Comparison of ENCODE assay signal across 15 cellular contexts in the genomic region with DNA sequence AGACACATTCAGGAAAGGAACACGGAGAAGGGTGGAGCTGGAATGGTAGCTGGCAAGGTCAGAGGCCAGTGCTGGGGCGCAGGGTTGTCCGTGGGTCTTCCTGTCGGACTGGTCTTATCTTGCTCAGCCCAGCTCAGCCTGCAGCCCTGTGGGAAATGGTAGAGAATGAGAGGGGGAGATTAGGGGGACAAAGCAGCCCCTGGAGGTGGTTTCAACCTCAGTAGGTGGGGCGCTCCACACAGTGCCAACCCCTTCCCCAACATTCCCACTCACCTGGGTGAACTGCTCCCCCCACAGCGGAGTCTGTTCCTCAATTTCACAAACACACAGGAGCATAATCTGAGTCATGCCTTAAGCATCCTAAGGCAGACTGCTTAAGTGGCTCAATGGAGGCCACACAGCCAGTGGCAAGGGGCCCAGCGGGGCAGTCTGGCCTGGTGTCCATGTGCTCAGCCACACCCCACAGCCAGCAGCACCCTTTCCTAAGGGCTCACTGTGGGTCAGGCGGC. TPM values are rescaled to one million over a fixed set of nuclear protein-coding genes. Genes with fewer than 3 reads are reported as not detected.
DNase-seq lines count a peak whose midpoint lies in the region; ATAC-seq and TF ChIP-seq lines count a peak whose summit lies in the region.
"Had no signal": no experiment of that assay in that cellular context is flagged by ENCODE, and none has a peak within 500 bp of the region (broad histone marks: within the 10 kb centered on the region; RNA-seq: fewer than 3 reads in every experiment).

No MANE protein-coding gene starts in this region.

- H2BK12ac ChIP-seq in neuronal stem cell (ENCODE audit: low read length), result no peak overlapping the region

- H4K91ac ChIP-seq in neuronal stem cell (ENCODE audit: low read depth, low read length, poor library complexity), result no peak overlapping the region

- H2BK120ac ChIP-seq in neuronal stem cell (ENCODE audit: low read depth, low read length), result no peak overlapping the region

- ATAC-seq in GM21786 (IDR thresholded peaks at IDR 0.05; ENCODE audit: unreplicated experiment) (no peak), GM21825 (IDR thresholded peaks at IDR 0.05; ENCODE audit: unreplicated experiment) (no peak)
- ATAC-seq in CD4-positive, alpha-beta T cell (ENCODE audit: poor library complexity), result no peak
- ATAC-seq: stimulated activated naive CD8-positive, alpha-beta T cell treated with anti-CD3 and anti-CD28 coated beads, Interleukin-15, Interleukin-2, amounts not matched to agents 100 U/mL and 50 U/mL, for 24 hours had no signal

- H2BK15ac ChIP-seq in neuronal stem cell (ENCODE audit: low read length), result no peak overlapping the region

- no peak overlapping the region for H2BK5ac ChIP-seq in neuronal stem cell (ENCODE audit: low read length)

- no peaks in the 10 kb centered on the region for H3K79me1 ChIP-seq in neuronal stem cell (ENCODE audit: low read depth, low read length)

- no peaks in the 10 kb centered on the region for H3K9me3 ChIP-seq in neuronal stem cell (replicated peaks in 1 of 2; ENCODE audit: control insufficient read depth in 2 of 2, insufficient read depth in 1 of 2, low read depth in 1 of 2, low read length in 2 of 2)
- H3K9me3 ChIP-seq in CD4-positive, alpha-beta T cell (ENCODE audit: control insufficient read depth, low read length), result no peaks in the 10 kb centered on the region

- peak overlapping the region; percentile 21 for H2AK5ac ChIP-seq in neuronal stem cell (ENCODE audit: low read depth, low read length)

- H3K4me2 ChIP-seq in neuronal stem cell (ENCODE audit: insufficient read depth, low read length, poor library complexity, severe bottlenecking), result no peak overlapping the region

- no peak overlapping the region for H3K23ac ChIP-seq in neuronal stem cell (ENCODE audit: low read depth, low read length, poor library complexity)

- H3K27ac Mint-ChIP-seq in CD4-positive, alpha-beta T cell, result no peak overlapping the region
- H3K27ac Mint-ChIP-seq: nephron had no signal

- no peak overlapping the region for H3K4ac ChIP-seq in neuronal stem cell (ENCODE audit: low read length)

- H2AFZ ChIP-seq in neuronal stem cell (ENCODE audit: low read length), result no peak overlapping the region

- H3K4me3 ChIP-seq in epithelial cell of esophagus (ENCODE audit: low read length) (no peak overlapping the region), neuronal stem cell (ENCODE audit: low read length in 2 of 2) (no peak overlapping the region)

- WGBS in neuronal stem cell (ENCODE audit: extremely low coverage in 2 of 2, insufficient read length in 2 of 2, insufficient replicate concordance in 1 of 2), 2 donors, result no CpG with 5 or more reads among the region's 8 CpGs

- H3K36me3 ChIP-seq in neuronal stem cell (replicated peaks in 1 of 2; ENCODE audit: control insufficient read depth in 2 of 2, insufficient read depth in 2 of 2, low read length in 2 of 2), result no peaks in the 10 kb centered on the region

- H3K27ac ChIP-seq in neuronal stem cell (replicated peaks; ENCODE audit: low read length), result no peak overlapping the region
- H3K27ac ChIP-seq in CD4-positive, alpha-beta T cell (ENCODE audit: low read depth, low read length), result no peak overlapping the region

- H3K4me1 ChIP-seq in neuronal stem cell (ENCODE audit: control insufficient read depth in 2 of 2, insufficient read depth in 1 of 2, low read depth in 1 of 2, low read length in 2 of 2), result peaks cover 2 to 8% of the 10 kb centered on the region in 2 donors

- no peaks in the 10 kb centered on the region for H3K4me1 Mint-ChIP-seq in CD4-positive, alpha-beta T cell (ENCODE audit: low read depth)
- H3K4me1 Mint-ChIP-seq: nephron had no signal

- no peaks in the 10 kb centered on the region for H3K9me3 Mint-ChIP-seq in CD4-positive, alpha-beta T cell

- intact Hi-C loops in CD4-positive, alpha-beta T cell (cut with DNase I, micrococcal nuclease), result loop anchor here in 1 of 2 experiments (5.0 kb wide), 1 partner anchor 43 kb away; no protein-coding TSS in a partner anchor

- H4K8ac ChIP-seq in neuronal stem cell (ENCODE audit: low read depth, low read length), result no peak overlapping the region

- H3K27me3 ChIP-seq in neuronal stem cell (ENCODE audit: control insufficient read depth in 3 of 3, insufficient read depth in 3 of 3, low read depth in 1 of 3, low read length in 3 of 3), result no peaks in the 10 kb centered on the region
- no peaks in the 10 kb centered on the region for H3K27me3 ChIP-seq in CD4-positive, alpha-beta T cell (ENCODE audit: control insufficient read depth, insufficient read depth, low read length)

- H3K14ac ChIP-seq in neuronal stem cell (ENCODE audit: low read length), result no peak overlapping the region

- TF ChIP-seq CTCF in epithelial cell of esophagus (IDR thresholded peaks at IDR 0.05; ENCODE audit: insufficient read depth, low read depth, low read length, missing control alignments), result no peak
- no peak for TF ChIP-seq CTCF in CD4-positive, alpha-beta T cell (IDR thresholded peaks at IDR 0.05)

- no peak overlapping the region for H3K4me3 Mint-ChIP-seq in CD4-positive, alpha-beta T cell
- H3K4me3 Mint-ChIP-seq: nephron had no signal

- H3K18ac ChIP-seq in neuronal stem cell (ENCODE audit: low read length), result no peak overlapping the region

- POLR2A ChIA-PET in CD4-positive, alpha-beta T cell (lab: Charles Lee), result no interaction called here

- no peaks in the 10 kb centered on the region for H3K27me3 Mint-ChIP-seq in CD4-positive, alpha-beta T cell

- no peak overlapping the region for H3K9ac ChIP-seq in neuronal stem cell (ENCODE audit: low read depth, low read length, poor library complexity)

- CTCF ChIA-PET in CD4-positive, alpha-beta T cell (lab: Charles Lee), result no interaction called here

- DNase-seq in EL (peak; percentile 62), OCI-M2 (lab: John Stamatoyannopoulos, UW; ENCODE audit: unreplicated experiment) (peak; percentile 64), epithelial cell of esophagus (ENCODE audit: low read depth) (peak; percentile 49), neuronal stem cell (ENCODE audit: low spot score) (no peak), NCI-H187 treated with DMSO at 0.1 percent for 48 hours (lab: John Stamatoyannopoulos, UW) (no peak)
- DNase-seq in CD4-positive, alpha-beta T cell, result no peak
- DNase-seq: activated CD4-positive, alpha-beta T cell treated with anti-CD3 and anti-CD28 coated beads, Interleukin-2, amount 50 U/mL, for 1 hour; activated naive CD4-positive, alpha-beta T cell; DMS 273 treated with DMSO at 0.1 percent for 48 hours; MM.1S; NCI-H446 treated with DMSO at 0.1 percent for 48 hours; stimulated activated naive CD8-positive, alpha-beta T cell treated with anti-CD3 and anti-CD28 coated beads, Interleukin-15, Interleukin-2, amounts not matched to agents 100 U/mL and 50 U/mL, for 24 hours had no signal

- H3K36me3 Mint-ChIP-seq in CD4-positive, alpha-beta T cell (ENCODE audit: low read depth), result no peaks in the 10 kb centered on the region

RNA-seq across cellular contexts. Expression of a gene that starts 6.8 kb away (rescaled TPM):
- 118 TPM for polyA plus RNA-seq in neuronal stem cell (2013, experiment 1 of 2)
- 116 TPM for polyA plus RNA-seq in neuronal stem cell (2013, experiment 2 of 2)
- total RNA-seq in CD4-positive, alpha-beta T cell, result 10 to 100 TPM; 95.2 to 95.7 TPM

RNA-seq across cellular contexts. Expression of a gene that starts 8.7 kb away (rescaled TPM):
- polyA plus RNA-seq in neuronal stem cell (2013, experiment 1 of 2), result not detected
- polyA plus RNA-seq in neuronal stem cell (2013, experiment 2 of 2), result not detected
- total RNA-seq in CD4-positive, alpha-beta T cell, result not detected

RNA-seq across cellular contexts. Expression of a gene that starts 31.3 kb away (rescaled TPM):
- 0.04 TPM for polyA plus RNA-seq in neuronal stem cell (2013, experiment 1 of 2)
- polyA plus RNA-seq in neuronal stem cell (2013, experiment 2 of 2), result 0.06 TPM
- not detected for total RNA-seq in CD4-positive, alpha-beta T cell

RNA-seq across cellular contexts. Expression of a gene that starts 33.5 kb away (rescaled TPM):
- not detected for polyA plus RNA-seq in neuronal stem cell (2013, experiment 1 of 2)
- polyA plus RNA-seq in neuronal stem cell (2013, experiment 2 of 2), result not detected
- total RNA-seq in CD4-positive, alpha-beta T cell, result not detected

RNA-seq across cellular contexts. Expression of a gene that starts 40.4 kb away (rescaled TPM):
- 0.70 TPM for polyA plus RNA-seq in neuronal stem cell (2013, experiment 1 of 2)
- polyA plus RNA-seq in neuronal stem cell (2013, experiment 2 of 2), result 0.33 TPM
- 1 to 10 TPM; 3.5 to 4.9 TPM for total RNA-seq in CD4-positive, alpha-beta T cell

Comparison
In these comparisons a context has a peak if more than half of its experiments do, and no peak if none do; other contexts are left out.
1. DNase-seq: peak in EL (single experiment), OCI-M2 (single experiment) and epithelial cell of esophagus (single experiment); none in neuronal stem cell (single experiment), CD4-positive, alpha-beta T cell (0 of 10) and NCI-H187 treated with DMSO at 0.1 percent for 48 hours (single experiment).